ENCODE assay signal across 1 cellular context in genomic region chr1:144551543-144552424, GRCh38.
A peak's percentile ranks its signal among the peaks of the same experiment; 100 is the strongest.
TF ChIP-seq lines count a peak whose summit lies in the region.

No MANE protein-coding gene starts in this region.

TF ChIP-seq in K562, 482 proteins besides CTCF, POLR2A, EP300 and RAD21 (continued from another document and continues in another):
- TF ChIP-seq, protein P1, sequence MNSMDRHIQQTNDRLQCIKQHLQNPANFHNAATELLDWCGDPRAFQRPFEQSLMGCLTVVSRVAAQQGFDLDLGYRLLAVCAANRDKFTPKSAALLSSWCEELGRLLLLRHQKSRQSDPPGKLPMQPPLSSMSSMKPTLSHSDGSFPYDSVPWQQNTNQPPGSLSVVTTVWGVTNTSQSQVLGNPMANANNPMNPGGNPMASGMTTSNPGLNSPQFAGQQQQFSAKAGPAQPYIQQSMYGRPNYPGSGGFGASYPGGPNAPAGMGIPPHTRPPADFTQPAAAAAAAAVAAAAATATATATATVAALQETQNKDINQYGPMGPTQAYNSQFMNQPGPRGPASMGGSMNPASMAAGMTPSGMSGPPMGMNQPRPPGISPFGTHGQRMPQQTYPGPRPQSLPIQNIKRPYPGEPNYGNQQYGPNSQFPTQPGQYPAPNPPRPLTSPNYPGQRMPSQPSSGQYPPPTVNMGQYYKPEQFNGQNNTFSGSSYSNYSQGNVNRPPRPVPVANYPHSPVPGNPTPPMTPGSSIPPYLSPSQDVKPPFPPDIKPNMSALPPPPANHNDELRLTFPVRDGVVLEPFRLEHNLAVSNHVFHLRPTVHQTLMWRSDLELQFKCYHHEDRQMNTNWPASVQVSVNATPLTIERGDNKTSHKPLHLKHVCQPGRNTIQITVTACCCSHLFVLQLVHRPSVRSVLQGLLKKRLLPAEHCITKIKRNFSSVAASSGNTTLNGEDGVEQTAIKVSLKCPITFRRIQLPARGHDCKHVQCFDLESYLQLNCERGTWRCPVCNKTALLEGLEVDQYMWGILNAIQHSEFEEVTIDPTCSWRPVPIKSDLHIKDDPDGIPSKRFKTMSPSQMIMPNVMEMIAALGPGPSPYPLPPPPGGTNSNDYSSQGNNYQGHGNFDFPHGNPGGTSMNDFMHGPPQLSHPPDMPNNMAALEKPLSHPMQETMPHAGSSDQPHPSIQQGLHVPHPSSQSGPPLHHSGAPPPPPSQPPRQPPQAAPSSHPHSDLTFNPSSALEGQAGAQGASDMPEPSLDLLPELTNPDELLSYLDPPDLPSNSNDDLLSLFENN (IDR thresholded peaks at IDR 0.05; ENCODE audit: low read depth in 2 of 2, low read length in 2 of 2), result peak in 1 of 2 experiments; percentile 97; a peak in 2 of 4 replicates
- TF ChIP-seq ARHGAP35 (IDR thresholded peaks at IDR 0.05; ENCODE audit: partially characterized antibody), result peak; percentile 97
- no peak; the same call in 1 of the 2 replicates for TF ChIP-seq E4F1 (CRISPR knock-in tag; IDR thresholded peaks at IDR 0.05; ENCODE audit: borderline replicate concordance)
- no peak; the same call in none of the 2 replicates for TF ChIP-seq TCF7 (IDR thresholded peaks at IDR 0.05; ENCODE audit: borderline replicate concordance)
- peak; percentile 99 for TF ChIP-seq SMAD1 (IDR thresholded peaks at IDR 0.05; ENCODE audit: low read depth, low read length, partially characterized antibody)
- TF ChIP-seq ZNF174 (CRISPR knock-in tag; IDR thresholded peaks at IDR 0.05), result no peak
- peak; percentile 100 for TF ChIP-seq HBP1 (CRISPR knock-in tag; IDR thresholded peaks at IDR 0.05)
- TF ChIP-seq NCOA6 (IDR thresholded peaks at IDR 0.05), result peak; percentile 67
- TF ChIP-seq, protein P2, sequence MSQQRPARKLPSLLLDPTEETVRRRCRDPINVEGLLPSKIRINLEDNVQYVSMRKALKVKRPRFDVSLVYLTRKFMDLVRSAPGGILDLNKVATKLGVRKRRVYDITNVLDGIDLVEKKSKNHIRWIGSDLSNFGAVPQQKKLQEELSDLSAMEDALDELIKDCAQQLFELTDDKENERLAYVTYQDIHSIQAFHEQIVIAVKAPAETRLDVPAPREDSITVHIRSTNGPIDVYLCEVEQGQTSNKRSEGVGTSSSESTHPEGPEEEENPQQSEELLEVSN (IDR thresholded peaks at IDR 0.05; ENCODE audit: borderline replicate concordance in 1 of 2, extremely low read depth in 1 of 2, insufficient read depth in 1 of 2, insufficient read length in 1 of 2, low read depth in 1 of 2, low read length in 1 of 2, poor library complexity in 1 of 2, severe bottlenecking in 1 of 2), result peak in 1 of 2 experiments; percentile 61
- TF ChIP-seq DACH1 (IDR thresholded peaks at IDR 0.05; ENCODE audit: partially characterized antibody), result no peak
- TF ChIP-seq YY1 (IDR thresholded peaks at IDR 0.05; ENCODE audit: borderline replicate concordance in 1 of 3, control insufficient read depth in 1 of 3, extremely low read depth in 1 of 3, insufficient read depth in 3 of 3, insufficient read length in 1 of 3, insufficient replicate concordance in 2 of 3, low read depth in 1 of 3, low read length in 2 of 3), result peak in 1 of 3 experiments; percentile 67
- TF ChIP-seq CBX2 (IDR thresholded peaks at IDR 0.05; ENCODE audit: insufficient read depth, low read length, poor library complexity, severe bottlenecking), result no peak
- TF ChIP-seq RBM22 (IDR thresholded peaks at IDR 0.05; ENCODE audit: low read depth, low read length, poor library complexity, severe bottlenecking), result no peak
- TF ChIP-seq CHD4 (IDR thresholded peaks at IDR 0.05; ENCODE audit: insufficient read depth, insufficient replicate concordance, low read depth, low read length, poor library complexity, severe bottlenecking), result no peak
- TF ChIP-seq RHOXF2B (CRISPR knock-in tag; conservative IDR thresholded peaks at IDR 0.05), result 0 out of 2 replicates have a peak, but pooled peaks have one; percentile 76
- peak; percentile 32; the same call in 1 of the 2 replicates for TF ChIP-seq NR2C2 (CRISPR knock-in tag; IDR thresholded peaks at IDR 0.05)
- TF ChIP-seq NR2C2 (tag; IDR thresholded peaks at IDR 0.05), result peak; percentile 77; the same call in 1 of the 2 replicates
- no peak for TF ChIP-seq HNRNPH1 (optimal IDR thresholded peaks at IDR 0.05; ENCODE audit: low read depth, low read length)
- no peak for TF ChIP-seq ZFPM2 (CRISPR knock-in tag; IDR thresholded peaks at IDR 0.05)
- TF ChIP-seq SLC30A9 (CRISPR knock-in tag; IDR thresholded peaks at IDR 0.05), result no peak
- TF ChIP-seq RBM25 (IDR thresholded peaks at IDR 0.05; ENCODE audit: low read depth, low read length, severe bottlenecking), result no peak
- no peak for TF ChIP-seq ZNF699 (CRISPR knock-in tag; IDR thresholded peaks at IDR 0.05; ENCODE audit: insufficient replicate concordance)
- TF ChIP-seq GATA2 (CRISPR knock-in tag; IDR thresholded peaks at IDR 0.05), result no peak; the same call in 1 of the 2 replicates
- TF ChIP-seq, protein P3, sequence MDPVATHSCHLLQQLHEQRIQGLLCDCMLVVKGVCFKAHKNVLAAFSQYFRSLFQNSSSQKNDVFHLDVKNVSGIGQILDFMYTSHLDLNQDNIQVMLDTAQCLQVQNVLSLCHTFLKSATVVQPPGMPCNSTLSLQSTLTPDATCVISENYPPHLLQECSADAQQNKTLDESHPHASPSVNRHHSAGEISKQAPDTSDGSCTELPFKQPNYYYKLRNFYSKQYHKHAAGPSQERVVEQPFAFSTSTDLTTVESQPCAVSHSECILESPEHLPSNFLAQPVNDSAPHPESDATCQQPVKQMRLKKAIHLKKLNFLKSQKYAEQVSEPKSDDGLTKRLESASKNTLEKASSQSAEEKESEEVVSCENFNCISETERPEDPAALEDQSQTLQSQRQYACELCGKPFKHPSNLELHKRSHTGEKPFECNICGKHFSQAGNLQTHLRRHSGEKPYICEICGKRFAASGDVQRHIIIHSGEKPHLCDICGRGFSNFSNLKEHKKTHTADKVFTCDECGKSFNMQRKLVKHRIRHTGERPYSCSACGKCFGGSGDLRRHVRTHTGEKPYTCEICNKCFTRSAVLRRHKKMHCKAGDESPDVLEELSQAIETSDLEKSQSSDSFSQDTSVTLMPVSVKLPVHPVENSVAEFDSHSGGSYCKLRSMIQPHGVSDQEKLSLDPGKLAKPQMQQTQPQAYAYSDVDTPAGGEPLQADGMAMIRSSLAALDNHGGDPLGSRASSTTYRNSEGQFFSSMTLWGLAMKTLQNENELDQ (CRISPR knock-in tag; IDR thresholded peaks at IDR 0.05; ENCODE audit: borderline replicate concordance), result no peak
- TF ChIP-seq RB1 (IDR thresholded peaks at IDR 0.05; ENCODE audit: low read depth), result peak; percentile 31; the same call in 1 of the 2 replicates
- TF ChIP-seq CHAMP1 (IDR thresholded peaks at IDR 0.05), result no peak
- TF ChIP-seq POLR2AphosphoS5 (IDR thresholded peaks at IDR 0.05; ENCODE audit: control insufficient read depth, insufficient read depth, low read depth, low read length), result peak; percentile 99
- peak; percentile 81; the same call in 1 of the 2 replicates for TF ChIP-seq ELK3 (CRISPR knock-in tag; IDR thresholded peaks at IDR 0.05)
- TF ChIP-seq, protein P4, sequence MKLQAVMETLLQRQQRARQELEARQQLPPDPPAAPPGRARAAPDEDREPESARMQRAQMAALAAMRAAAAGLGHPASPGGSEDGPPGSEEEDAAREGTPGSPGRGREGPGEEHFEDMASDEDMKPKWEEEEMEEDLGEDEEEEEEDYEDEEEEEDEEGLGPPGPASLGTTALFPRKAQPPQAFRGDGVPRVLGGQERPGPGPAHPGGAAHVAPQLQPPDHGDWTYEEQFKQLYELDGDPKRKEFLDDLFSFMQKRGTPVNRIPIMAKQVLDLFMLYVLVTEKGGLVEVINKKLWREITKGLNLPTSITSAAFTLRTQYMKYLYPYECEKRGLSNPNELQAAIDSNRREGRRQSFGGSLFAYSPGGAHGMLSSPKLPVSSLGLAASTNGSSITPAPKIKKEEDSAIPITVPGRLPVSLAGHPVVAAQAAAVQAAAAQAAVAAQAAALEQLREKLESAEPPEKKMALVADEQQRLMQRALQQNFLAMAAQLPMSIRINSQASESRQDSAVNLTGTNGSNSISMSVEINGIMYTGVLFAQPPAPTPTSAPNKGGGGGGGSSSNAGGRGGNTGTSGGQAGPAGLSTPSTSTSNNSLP (IDR thresholded peaks at IDR 0.05; ENCODE audit: borderline replicate concordance, low read depth, low read length), result peak; percentile 31; the same call in 1 of the 2 replicates
